ENCODE assay signal across 8 cellular contexts in genomic region chr1:156146749-156147405, GRCh38. TPM values are rescaled to one million over a fixed set of nuclear protein-coding genes. Genes with fewer than 3 reads are reported as not detected.
DNase-seq lines count a peak whose midpoint lies in the region; ATAC-seq and TF ChIP-seq lines count a peak whose summit lies in the region.

No MANE protein-coding gene starts in this region.

- H3K27me3 ChIP-seq in IMR-90 (ENCODE audit: control insufficient read depth, insufficient read depth, low read length) (peaks cover 14% of the 10 kb centered on the region; the same call in 1 of the 2 replicates), mucosa of stomach (ENCODE audit: control insufficient read depth, insufficient read depth, low read length) (peaks cover 6% of the 10 kb centered on the region), suprapubic skin (no peaks in the 10 kb centered on the region)

- no TSS peak for BruUV-seq in IMR-90 (replicated peaks; lab: Mats Ljungman, UMichigan)

- TF ChIP-seq EP300 in suprapubic skin (IDR thresholded peaks at IDR 0.05): no peak

- H4K8ac ChIP-seq in IMR-90 (ENCODE audit: low read depth in 2 of 2, low read length in 2 of 2): peak overlapping the region in 1 of 2 experiments; percentile 31; a peak in 1 of 4 replicates

- H2AK9ac ChIP-seq in IMR-90 (replicated peaks; ENCODE audit: low read depth, low read length, poor library complexity): peak overlapping the region; percentile 75

- H2AFZ ChIP-seq in IMR-90 (replicated peaks; ENCODE audit: low read length, poor library complexity): peak overlapping the region; percentile 60

- H3K9ac ChIP-seq in IMR-90 (ENCODE audit: low read depth, low read length) (peak overlapping the region; percentile 39; the same call in 1 of the 2 replicates), mucosa of stomach (ENCODE audit: low read length) (peak overlapping the region; percentile 45)

- H2BK20ac ChIP-seq in IMR-90 (ENCODE audit: low read depth, low read length): no peak overlapping the region

- H3K4me2 ChIP-seq in IMR-90 (ENCODE audit: low read depth, low read length): no peak overlapping the region; the same call in 1 of the 2 replicates

- peak overlapping the region; percentile 13; the same call in 1 of the 2 replicates for H2BK120ac ChIP-seq in IMR-90 (ENCODE audit: low read depth, low read length)

- no peak overlapping the region; the same call in 1 of the 2 replicates for H3K14ac ChIP-seq in IMR-90 (replicated peaks; ENCODE audit: low read depth, low read length)

- H3K9me1 ChIP-seq in IMR-90 (ENCODE audit: insufficient read depth, low read length): 0 out of 2 replicates have a peak, but pooled peaks cover 8% of the 10 kb centered on the region

- no peak for TF ChIP-seq CTCF in IMR-90 (conservative IDR thresholded peaks at IDR 0.05; ENCODE audit: low read depth, low read length)
- no peak for TF ChIP-seq CTCF in suprapubic skin (IDR thresholded peaks at IDR 0.05)

- H3K18ac ChIP-seq in IMR-90 (ENCODE audit: low read depth, low read length): no peak overlapping the region; the same call in 1 of the 2 replicates

- H2BK15ac ChIP-seq in IMR-90 (ENCODE audit: low read depth, low read length): no peak overlapping the region

- POLR2A ChIA-PET in IMR-90 (lab: Charles Lee; ENCODE audit: unreplicated experiment): no interaction called here

- DNase-seq in Ammon's horn (ENCODE audit: low spot score) (peak; percentile 70), IMR-90 (no peak), NCI-H1436 treated with DMSO at 0.1 percent for 48 hours (lab: John Stamatoyannopoulos, UW) (no peak), iPS-NIHi11 (ENCODE audit: low spot score) (no peak), suprapubic skin (ENCODE audit: low spot score in 2 of 2) (no peak)

- CTCF ChIA-PET in IMR-90 (lab: Yijun Ruan, JAX): interaction anchor here (0.7 kb wide), 2 partner anchors 78 to 86 kb away, joined by 3 to 6 read pairs; no protein-coding TSS in a partner anchor

- H3K4me3 ChIP-seq in IMR-90 (ENCODE audit: insufficient read depth, low read depth, low read length): no peak overlapping the region
- H3K4me3 ChIP-seq in mucosa of stomach (ENCODE audit: low read length): no peak overlapping the region
- no peak overlapping the region for H3K4me3 ChIP-seq in suprapubic skin

- no peak for TF ChIP-seq RAD21 in IMR-90 (IDR thresholded peaks at IDR 0.05; ENCODE audit: low read length)

- in situ Hi-C loops in IMR-90 (cut with MboI; ENCODE audit: low sequenced_read_pairs): loop anchor here (5.0 kb wide), 1 partner anchor 80 kb away; no protein-coding TSS in a partner anchor

- H3K9me3 ChIP-seq in IMR-90 (ENCODE audit: control insufficient read depth, insufficient read depth, low read length) (no peaks in the 10 kb centered on the region), mucosa of stomach (ENCODE audit: control insufficient read depth, low read length) (no peaks in the 10 kb centered on the region), suprapubic skin (no peaks in the 10 kb centered on the region)

- peaks cover 0 to 4% of the 10 kb centered on the region in 2 experiments; a peak in 1 of 4 replicates for H3K79me1 ChIP-seq in IMR-90 (ENCODE audit: low read depth in 1 of 2, low read length in 2 of 2)

- peaks cover 11% of the 10 kb centered on the region; the same call in 1 of the 2 replicates for H3K4me1 ChIP-seq in IMR-90 (ENCODE audit: control insufficient read depth, insufficient read depth, low read length)
- peaks cover 14% of the 10 kb centered on the region for H3K4me1 ChIP-seq in mucosa of stomach (ENCODE audit: control insufficient read depth, insufficient read depth, low read length)
- H3K4me1 ChIP-seq in suprapubic skin: peaks cover 28% of the 10 kb centered on the region

- H3K56ac ChIP-seq in IMR-90 (ENCODE audit: extremely low read depth, insufficient read depth, low read length): no peak overlapping the region

- H3K23ac ChIP-seq in IMR-90 (ENCODE audit: low read depth, low read length): no peak overlapping the region

- peaks cover 11% of the 10 kb centered on the region for H4K20me1 ChIP-seq in IMR-90 (ENCODE audit: insufficient read depth, low read length)

- H3K27ac ChIP-seq in IMR-90 (ENCODE audit: insufficient read depth, low read length) (no peak overlapping the region), angular gyrus (ENCODE audit: low read depth, low read length) (peak overlapping the region; percentile 48), suprapubic skin (no peak overlapping the region)

- intact Hi-C loops in IMR-90 (cut with micrococcal nuclease): loop anchor here (1.0 to 2.0 kb wide), 3 partner anchors 46 to 172 kb away; no protein-coding TSS in a partner anchor

- H2AK5ac ChIP-seq in IMR-90 (ENCODE audit: low read depth, low read length): no peak overlapping the region

- H2BK5ac ChIP-seq in IMR-90 (ENCODE audit: low read depth, low read length, poor library complexity, severe bottlenecking): no peak overlapping the region

- no peaks in the 10 kb centered on the region for H3K36me3 ChIP-seq in IMR-90 (ENCODE audit: control insufficient read depth, insufficient read depth, low read length)
- H3K36me3 ChIP-seq in mucosa of stomach (ENCODE audit: control insufficient read depth, insufficient read depth, low read length): no peaks in the 10 kb centered on the region
- no peaks in the 10 kb centered on the region for H3K36me3 ChIP-seq in suprapubic skin

- dilution Hi-C loops in IMR-90 (cut with HindIII; ENCODE audit: low sequenced_read_pairs, unreplicated experiment): no loop called here

- ATAC-seq in IMR-90 (ENCODE audit: low read depth) (peak; percentile 1), HG03460 (IDR thresholded peaks at IDR 0.05; ENCODE audit: unreplicated experiment) (no peak)

- peak overlapping the region; percentile 31; the same call in 1 of the 2 replicates for H3K4ac ChIP-seq in IMR-90 (ENCODE audit: low read depth, low read length)

- WGBS in IMR-90 (ENCODE audit: extremely low coverage in 2 of 2, insufficient read length in 1 of 2), 2 experiments: 67% methylated on average over 1 of the region's 9 CpGs; no CpG with 5 or more reads in 1 of the 2 experiments
- 17% methylated on average over 8 of the region's 9 CpGs for WGBS in suprapubic skin

- H4K91ac ChIP-seq in IMR-90 (ENCODE audit: insufficient read depth, low read depth, low read length): no peak overlapping the region

- no peak for TF ChIP-seq POLR2A in IMR-90 (IDR thresholded peaks at IDR 0.05; ENCODE audit: low read depth, low read length)
- TF ChIP-seq POLR2A in suprapubic skin (IDR thresholded peaks at IDR 0.05): no peak

- peak overlapping the region; percentile 14; the same call in 1 of the 2 replicates for H4K5ac ChIP-seq in IMR-90 (ENCODE audit: low read depth, low read length)

TF ChIP-seq in IMR-90, 13 proteins besides CTCF, POLR2A, EP300 and RAD21:
- TF ChIP-seq RFX5 (IDR thresholded peaks at IDR 0.05; ENCODE audit: low read depth, low read length) (no peak), MAZ (IDR thresholded peaks at IDR 0.05; ENCODE audit: borderline replicate concordance, low read depth, low read length) (no peak), MXI1 (IDR thresholded peaks at IDR 0.05; ENCODE audit: borderline replicate concordance, low read depth, low read length) (no peak), CHD1 (IDR thresholded peaks at IDR 0.05; ENCODE audit: low read depth, low read length) (no peak), BHLHE40 (IDR thresholded peaks at IDR 0.05; ENCODE audit: low read depth, low read length) (no peak), RCOR1 (IDR thresholded peaks at IDR 0.05; ENCODE audit: insufficient replicate concordance, low read length) (no peak), NFE2L2 (IDR thresholded peaks at IDR 0.05; ENCODE audit: low read depth, low read length) (no peak), MAFK (IDR thresholded peaks at IDR 0.05; ENCODE audit: low read depth, low read length) (no peak), SMC3 (IDR thresholded peaks at IDR 0.05; ENCODE audit: low read depth, low read length) (no peak), CEBPB (IDR thresholded peaks at IDR 0.05; ENCODE audit: low read depth, low read length) (no peak), FOS (IDR thresholded peaks at IDR 0.05; ENCODE audit: low read depth, low read length) (no peak)
- TF ChIP-seq, protein P1, sequence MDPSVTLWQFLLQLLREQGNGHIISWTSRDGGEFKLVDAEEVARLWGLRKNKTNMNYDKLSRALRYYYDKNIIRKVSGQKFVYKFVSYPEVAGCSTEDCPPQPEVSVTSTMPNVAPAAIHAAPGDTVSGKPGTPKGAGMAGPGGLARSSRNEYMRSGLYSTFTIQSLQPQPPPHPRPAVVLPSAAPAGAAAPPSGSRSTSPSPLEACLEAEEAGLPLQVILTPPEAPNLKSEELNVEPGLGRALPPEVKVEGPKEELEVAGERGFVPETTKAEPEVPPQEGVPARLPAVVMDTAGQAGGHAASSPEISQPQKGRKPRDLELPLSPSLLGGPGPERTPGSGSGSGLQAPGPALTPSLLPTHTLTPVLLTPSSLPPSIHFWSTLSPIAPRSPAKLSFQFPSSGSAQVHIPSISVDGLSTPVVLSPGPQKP (IDR thresholded peaks at IDR 0.05; ENCODE audit: borderline replicate concordance, low read depth, low read length): no peak
- TF ChIP-seq, protein P2, sequence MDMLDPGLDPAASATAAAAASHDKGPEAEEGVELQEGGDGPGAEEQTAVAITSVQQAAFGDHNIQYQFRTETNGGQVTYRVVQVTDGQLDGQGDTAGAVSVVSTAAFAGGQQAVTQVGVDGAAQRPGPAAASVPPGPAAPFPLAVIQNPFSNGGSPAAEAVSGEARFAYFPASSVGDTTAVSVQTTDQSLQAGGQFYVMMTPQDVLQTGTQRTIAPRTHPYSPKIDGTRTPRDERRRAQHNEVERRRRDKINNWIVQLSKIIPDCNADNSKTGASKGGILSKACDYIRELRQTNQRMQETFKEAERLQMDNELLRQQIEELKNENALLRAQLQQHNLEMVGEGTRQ (IDR thresholded peaks at IDR 0.05; ENCODE audit: low read depth, low read length): no peak

RNA-seq across cellular contexts. Expression of gene SEMA4A, which starts 6.5 kb away (rescaled TPM):
- 0.18 and 0.28 TPM in 2 replicates for total RNA-seq in IMR-90 (2012; rRNA removed)
- 0.86 and 1.4 TPM in 2 replicates for polyA plus RNA-seq in IMR-90 (2012; rRNA removed)
- 0.15 and 0.41 TPM in 2 replicates for polyA plus RNA-seq in IMR-90 (2012; cell fraction: cytosol; rRNA removed)
- 10.3 and 13.3 TPM in 2 replicates for polyA plus RNA-seq in IMR-90 (2012; cell fraction: nucleus; rRNA removed; ENCODE audit: low replicate concordance)
- 10 to 100 TPM; 43.8 to 61.2 (median 50.2) TPM for total RNA-seq in suprapubic skin

RNA-seq across cellular contexts. Expression of gene LMNA, which starts 32.4 kb away (rescaled TPM):
- total RNA-seq in IMR-90 (2012; rRNA removed) (753 and 755 TPM in 2 replicates), suprapubic skin (100 to 1,000 TPM; 574 to 977 (median 714) TPM)
- 563 and 927 TPM in 2 replicates for polyA plus RNA-seq in IMR-90 (2012; rRNA removed)
- 602 and 638 TPM in 2 replicates for polyA plus RNA-seq in IMR-90 (2012; cell fraction: cytosol; rRNA removed)
- 1,137 and 1,144 TPM in 2 replicates for polyA plus RNA-seq in IMR-90 (2012; cell fraction: nucleus; rRNA removed; ENCODE audit: low replicate concordance)

RNA-seq across cellular contexts. Expression of gene SLC25A44, which starts 47.0 kb away (rescaled TPM):
- 12.7 and 12.8 TPM in 2 replicates for total RNA-seq in IMR-90 (2012; rRNA removed)
- polyA plus RNA-seq in IMR-90 (2012; rRNA removed): 19.7 and 20.2 TPM in 2 replicates
- 10.9 and 12.2 TPM in 2 replicates for polyA plus RNA-seq in IMR-90 (2012; cell fraction: cytosol; rRNA removed)
- polyA plus RNA-seq in IMR-90 (2012; cell fraction: nucleus; rRNA removed; ENCODE audit: low replicate concordance): 12.2 and 20.8 TPM in 2 replicates
- total RNA-seq in suprapubic skin: 10 to 100 TPM; 15.1 to 20.4 (median 17.2) TPM

Comparison
In these comparisons a context has a peak if more than half of its experiments do, and no peak if none do; other contexts are left out.
1. RNA of gene SEMA4A, which starts 6.5 kb away (total RNA-seq): 43.8 to 61.2 TPM in suprapubic skin; 0.18 to 0.28 TPM in IMR-90; every median in the first group is over 10 times any median in the second.